8 cellular contexts compared by ENCODE assay signal in genomic region chr7:100538348-100538653, GRCh38. TPM values are rescaled to one million over a fixed set of nuclear protein-coding genes. Genes with fewer than 3 reads are reported as not detected.
A peak's percentile ranks its signal among the peaks of the same experiment; 100 is the strongest.
DNase-seq lines count a peak whose midpoint lies in the region; ATAC-seq lines count a peak whose summit lies in the region.

No MANE protein-coding gene starts in this region.

- peak overlapping the region; percentile 85 for H3K27ac Mint-ChIP-seq in activated T-helper 1 cell treated with anti-CD3 and anti-CD28 coated beads, Interleukin-12 subunit alpha, Interleukin-12 subunit beta, Interleukin-2, Interleukin-4 antibody, amounts not matched to agents 30 ng/mL and 10 ng/mL and 1 ng/mL, durations not matched to agents 14 hours and 24 hours and 36 hours

- H3K27ac ChIP-seq in thymus (ENCODE audit: low read depth) (peak overlapping the region; percentile 69), aorta (ENCODE audit: low read depth in 1 of 2, low read length in 2 of 2) (peak overlapping the region in 1 of 2 donors; percentile 80)

- intact Hi-C loops in activated T-helper 1 cell treated with anti-CD3 and anti-CD28 coated beads, Interleukin-12 subunit alpha, Interleukin-12 subunit beta, Interleukin-2, Interleukin-4 antibody, amounts not matched to agents 30 ng/mL and 10 ng/mL and 1 ng/mL, durations not matched to agents 14 hours and 24 hours and 36 hours (cut with micrococcal nuclease): loop anchor here (1.0 kb wide), 4 partner anchors 8 to 59 kb away; partner anchors contain the start of gene TSC22D4
- intact Hi-C loops in aorta (cut with DNase I): no loop called here

- H3K27me3 ChIP-seq in thymus (ENCODE audit: control insufficient read depth, insufficient read depth): no peaks in the 10 kb centered on the region
- no peaks in the 10 kb centered on the region for H3K27me3 ChIP-seq in aorta (ENCODE audit: control insufficient read depth in 1 of 2, insufficient read depth in 2 of 2, low read length in 1 of 2)

- H3K4me3 Mint-ChIP-seq in activated T-cell treated with anti-CD3 and anti-CD28 coated beads, Interleukin-2, amount 50 U/mL, for 4 hours: peak overlapping the region; percentile 98
- peak overlapping the region; percentile 98 for H3K4me3 Mint-ChIP-seq in activated T-helper 1 cell treated with anti-CD3 and anti-CD28 coated beads, Interleukin-12 subunit alpha, Interleukin-12 subunit beta, Interleukin-2, Interleukin-4 antibody, amounts not matched to agents 30 ng/mL and 10 ng/mL and 1 ng/mL, durations not matched to agents 14 hours and 24 hours and 36 hours

- no peaks in the 10 kb centered on the region for H3K9me3 Mint-ChIP-seq in activated T-cell treated with anti-CD3 and anti-CD28 coated beads, Interleukin-2, amount 50 U/mL, for 4 hours
- no peaks in the 10 kb centered on the region for H3K9me3 Mint-ChIP-seq in activated T-helper 1 cell treated with anti-CD3 and anti-CD28 coated beads, Interleukin-12 subunit alpha, Interleukin-12 subunit beta, Interleukin-2, Interleukin-4 antibody, amounts not matched to agents 30 ng/mL and 10 ng/mL and 1 ng/mL, durations not matched to agents 14 hours and 24 hours and 36 hours

- no peaks in the 10 kb centered on the region for H3K36me3 ChIP-seq in thymus (ENCODE audit: control insufficient read depth, insufficient read depth)
- H3K36me3 ChIP-seq in aorta (ENCODE audit: control insufficient read depth in 1 of 2, insufficient read depth in 2 of 2, low read length in 1 of 2): no peaks in the 10 kb centered on the region

- peak overlapping the region; percentile 61 for H3K4me3 ChIP-seq in iPS-18c (ENCODE audit: insufficient read depth, low read depth, low read length)
- H3K4me3 ChIP-seq in thymus (ENCODE audit: low read length): peak overlapping the region; percentile 46
- no peak overlapping the region for H3K4me3 ChIP-seq in aorta (ENCODE audit: low read length in 2 of 2)

- no peaks in the 10 kb centered on the region for H3K9me3 ChIP-seq in iPS-18c (ENCODE audit: control insufficient read depth, insufficient read depth, low read length)
- H3K9me3 ChIP-seq in thymus (ENCODE audit: control insufficient read depth): no peaks in the 10 kb centered on the region
- no peaks in the 10 kb centered on the region for H3K9me3 ChIP-seq in aorta (ENCODE audit: control insufficient read depth, low read length)

- no peak for DNase-seq in activated T-cell treated with anti-CD3 and anti-CD28 coated beads, Interleukin-2, amount 50 U/mL, for 4 hours
- DNase-seq in activated T-cell treated with anti-CD3 and anti-CD28 coated beads, Interleukin-2, amount 50 U/mL, for 48 hours: no peak
- no peak for DNase-seq in activated T-helper 1 cell treated with anti-CD3 and anti-CD28 coated beads, Interleukin-12 subunit alpha, Interleukin-12 subunit beta, Interleukin-2, Interleukin-4 antibody, amounts not matched to agents 30 ng/mL and 10 ng/mL and 1 ng/mL, durations not matched to agents 14 hours and 24 hours and 36 hours (ENCODE audit: low spot score)
- DNase-seq in superior temporal gyrus (ENCODE audit: extremely low spot score): no peak
- DNase-seq in aorta: no peak
- DNase-seq in OCI-M2 (lab: John Stamatoyannopoulos, UW; ENCODE audit: unreplicated experiment): no peak

- no peaks in the 10 kb centered on the region for H3K36me3 Mint-ChIP-seq in activated T-cell treated with anti-CD3 and anti-CD28 coated beads, Interleukin-2, amount 50 U/mL, for 4 hours (ENCODE audit: insufficient read depth)
- peaks cover 23% of the 10 kb centered on the region for H3K36me3 Mint-ChIP-seq in activated T-helper 1 cell treated with anti-CD3 and anti-CD28 coated beads, Interleukin-12 subunit alpha, Interleukin-12 subunit beta, Interleukin-2, Interleukin-4 antibody, amounts not matched to agents 30 ng/mL and 10 ng/mL and 1 ng/mL, durations not matched to agents 14 hours and 24 hours and 36 hours (ENCODE audit: low read depth)

- no peaks in the 10 kb centered on the region for H3K27me3 Mint-ChIP-seq in activated T-cell treated with anti-CD3 and anti-CD28 coated beads, Interleukin-2, amount 50 U/mL, for 4 hours (ENCODE audit: low read depth)
- H3K27me3 Mint-ChIP-seq in activated T-helper 1 cell treated with anti-CD3 and anti-CD28 coated beads, Interleukin-12 subunit alpha, Interleukin-12 subunit beta, Interleukin-2, Interleukin-4 antibody, amounts not matched to agents 30 ng/mL and 10 ng/mL and 1 ng/mL, durations not matched to agents 14 hours and 24 hours and 36 hours (ENCODE audit: insufficient read depth): no peaks in the 10 kb centered on the region

- WGBS in thymus: 12% methylated on average over 8 of the region's 8 CpGs
- 8 to 9% methylated on average over 8 of the region's 8 CpGs for WGBS in aorta, 2 donors

- peaks cover 43% of the 10 kb centered on the region for H3K4me1 Mint-ChIP-seq in activated T-cell treated with anti-CD3 and anti-CD28 coated beads, Interleukin-2, amount 50 U/mL, for 4 hours (ENCODE audit: low read depth)
- H3K4me1 Mint-ChIP-seq in activated T-helper 1 cell treated with anti-CD3 and anti-CD28 coated beads, Interleukin-12 subunit alpha, Interleukin-12 subunit beta, Interleukin-2, Interleukin-4 antibody, amounts not matched to agents 30 ng/mL and 10 ng/mL and 1 ng/mL, durations not matched to agents 14 hours and 24 hours and 36 hours (ENCODE audit: low read depth): peaks cover 39% of the 10 kb centered on the region

- H3K4me1 ChIP-seq in thymus (ENCODE audit: control insufficient read depth, insufficient read depth, low read length) (peaks cover 8% of the 10 kb centered on the region), aorta (ENCODE audit: control insufficient read depth in 1 of 2, insufficient read depth in 2 of 2, low read length in 2 of 2) (peaks cover 0 to 5% of the 10 kb centered on the region in 2 donors)

- no peak for ATAC-seq in activated T-cell treated with anti-CD3 and anti-CD28 coated beads, Interleukin-2, amount 50 U/mL, for 4 hours
- ATAC-seq in aorta (ENCODE audit: low FRiP score): no peak

RNA-seq across cellular contexts. Expression of gene AGFG2, which starts 0.7 kb away (rescaled TPM):
- total RNA-seq in activated T-cell treated with anti-CD3 and anti-CD28 coated beads, Interleukin-2, amount 50 U/mL, for 4 hours: 10 to 100 TPM; 58.6 to 72.0 (median 65.9) TPM
- 113 and 124 TPM in 2 replicates for total RNA-seq in activated T-helper 1 cell treated with anti-CD3 and anti-CD28 coated beads, Interleukin-12 subunit alpha, Interleukin-12 subunit beta, Interleukin-2, Interleukin-4 antibody, amounts not matched to agents 30 ng/mL and 10 ng/mL and 1 ng/mL, durations not matched to agents 14 hours and 24 hours and 36 hours
- polyA plus RNA-seq in thymus (15.4 TPM), aorta (10 to 100 TPM in 1 of 2 donors, 1 to 10 TPM in 1; 6.4 to 14.6 TPM)
- total RNA-seq in aorta: 10 to 100 TPM; 28.4 to 29.2 TPM

RNA-seq across cellular contexts. Expression of gene SAP25, which starts 35.4 kb away (rescaled TPM):
- total RNA-seq in activated T-cell treated with anti-CD3 and anti-CD28 coated beads, Interleukin-2, amount 50 U/mL, for 4 hours: 1 to 10 TPM; 6.2 to 8.1 (median 7.6) TPM
- 9.1 and 11.2 TPM in 2 replicates for total RNA-seq in activated T-helper 1 cell treated with anti-CD3 and anti-CD28 coated beads, Interleukin-12 subunit alpha, Interleukin-12 subunit beta, Interleukin-2, Interleukin-4 antibody, amounts not matched to agents 30 ng/mL and 10 ng/mL and 1 ng/mL, durations not matched to agents 14 hours and 24 hours and 36 hours
- polyA plus RNA-seq in thymus (183 TPM), aorta (1 to 10 TPM in 1 of 2 donors, under 1 TPM in 1; 0.75 to 9.9 TPM)
- 1 to 10 TPM; 2.1 to 7.5 TPM for total RNA-seq in aorta

RNA-seq across cellular contexts. Expression of gene LRCH4, which starts 47.6 kb away (rescaled TPM):
- total RNA-seq in activated T-cell treated with anti-CD3 and anti-CD28 coated beads, Interleukin-2, amount 50 U/mL, for 4 hours: 10 to 100 TPM; 69.3 to 75.5 (median 73.1) TPM
- total RNA-seq in activated T-helper 1 cell treated with anti-CD3 and anti-CD28 coated beads, Interleukin-12 subunit alpha, Interleukin-12 subunit beta, Interleukin-2, Interleukin-4 antibody, amounts not matched to agents 30 ng/mL and 10 ng/mL and 1 ng/mL, durations not matched to agents 14 hours and 24 hours and 36 hours: 104 and 107 TPM in 2 replicates
- polyA plus RNA-seq in thymus (423 TPM), aorta (10 to 100 TPM; 26.3 to 68.2 TPM)
- total RNA-seq in aorta: 10 to 100 TPM; 39.1 to 56.0 TPM

RNA-seq across cellular contexts. Expression of gene FBXO24, which starts 47.8 kb away (rescaled TPM):
- under 1 TPM; 0.14 to 0.40 (median 0.34) TPM for total RNA-seq in activated T-cell treated with anti-CD3 and anti-CD28 coated beads, Interleukin-2, amount 50 U/mL, for 4 hours
- 0.27 and 0.41 TPM in 2 replicates for total RNA-seq in activated T-helper 1 cell treated with anti-CD3 and anti-CD28 coated beads, Interleukin-12 subunit alpha, Interleukin-12 subunit beta, Interleukin-2, Interleukin-4 antibody, amounts not matched to agents 30 ng/mL and 10 ng/mL and 1 ng/mL, durations not matched to agents 14 hours and 24 hours and 36 hours
- 1.3 TPM for polyA plus RNA-seq in thymus
- under 1 TPM in 1 of 2 donors, not detected in 1; 0.81 TPM for total RNA-seq in aorta
- polyA plus RNA-seq in aorta: 1 to 10 TPM in 1 of 2 donors, not detected in 1; 1.2 TPM

RNA-seq across cellular contexts. Expression of gene NYAP1, which starts 54.6 kb away (rescaled TPM):
- under 1 TPM; 0.11 to 0.33 (median 0.18) TPM for total RNA-seq in activated T-cell treated with anti-CD3 and anti-CD28 coated beads, Interleukin-2, amount 50 U/mL, for 4 hours
- total RNA-seq in activated T-helper 1 cell treated with anti-CD3 and anti-CD28 coated beads, Interleukin-12 subunit alpha, Interleukin-12 subunit beta, Interleukin-2, Interleukin-4 antibody, amounts not matched to agents 30 ng/mL and 10 ng/mL and 1 ng/mL, durations not matched to agents 14 hours and 24 hours and 36 hours: 0.23 and 0.37 TPM in 2 replicates
- polyA plus RNA-seq in thymus: 0.66 TPM
- 1 to 10 TPM in 1 of 2 donors, under 1 TPM in 1; 0.75 to 1.3 TPM for total RNA-seq in aorta
- polyA plus RNA-seq in aorta: under 1 TPM; 0.18 to 0.25 TPM

Comparison
In these comparisons a context has a peak if more than half of its experiments do, and no peak if none do; other contexts are left out.
1. H3K4me3 ChIP-seq: peak in iPS-18c (single experiment) and thymus (single experiment); none in aorta (0 of 2).